ENCODE assay signal across 29 cellular contexts in genomic region chr2:199677881-199678280, GRCh38.
"Had no signal": no experiment of that assay in that cellular context is flagged by ENCODE, and none has a peak within 500 bp of the region (broad histone marks: within the 10 kb centered on the region; RNA-seq: fewer than 3 reads in every experiment).

No MANE protein-coding gene starts in this region.

- H3K4me3 ChIP-seq: left lung, mucosa of descending colon, pancreas, prostate gland, sigmoid colon, spleen, tibial nerve, uterus had no signal

- DNase-seq: head of caudate nucleus; hypothalamus; immature natural killer cell; kidney; left lung; midbrain; mucosa of descending colon; naive thymus-derived CD4-positive, alpha-beta T cell; nucleus accumbens; pancreas; posterior cingulate gyrus; retina; right cardiac atrium; sigmoid colon; small intestine; spleen; stimulated activated CD4-positive, alpha-beta T cell treated with anti-CD3 and anti-CD28 coated beads, Interleukin-1b, Interleukin-23, amount 100 ng/mL, for 48 hours; stimulated activated CD4-positive, alpha-beta T cell treated with anti-CD3 and anti-CD28 coated beads, Interleukin-2, amount 100 ng/mL, for 48 hours; stimulated activated CD4-positive, alpha-beta T cell treated with anti-CD3 and anti-CD28 coated beads, Interleukin-4, amount 100 ng/mL, for 4 hours; stimulated activated CD8-positive, alpha-beta memory T cell treated with anti-CD3 and anti-CD28 coated beads, Interleukin-4, amount 100 ng/mL, for 48 hours; stimulated activated naive CD4-positive, alpha-beta T cell treated with Interleukin-2 at 50 U/mL for 16 hours; stimulated activated naive CD8-positive, alpha-beta T cell treated with anti-CD3 and anti-CD28 coated beads, Interleukin-15, amount 100 ng/mL, for 72 hours; substantia nigra; uterus had no signal

- H3K4me1 ChIP-seq: left lung, pancreas, prostate gland, sigmoid colon, spleen, tibial nerve, uterus had no signal

- H3K9me3 ChIP-seq: left lung, mucosa of descending colon, pancreas, prostate gland, sigmoid colon, spleen, tibial nerve, uterus had no signal

- H3K27me3 ChIP-seq: left lung, pancreas, sigmoid colon, spleen, tibial nerve, uterus had no signal

- ATAC-seq: left lung; mucosa of descending colon; naive thymus-derived CD4-positive, alpha-beta T cell; natural killer cell treated with Interleukin-12 subunit alpha and Interleukin-12 subunit beta and Interleukin-15 and Interleukin-18, amount 100 ng/mL, for 72 hours; pancreas; right cardiac atrium; stimulated activated memory B cell treated with anti-CD40 and anti-IgM and Interleukin-4, amounts not matched to agents 10 μg/mL and 1 μg/mL and 100 μg/mL, for 72 hours; stimulated activated naive CD8-positive, alpha-beta T cell treated with anti-CD3 and anti-CD28 coated beads, Interleukin-15, amount 100 ng/mL, for 72 hours had no signal

- FAIRE-seq: islet of Langerhans had no signal

- H3K27ac ChIP-seq: left lung, pancreas, prostate gland, sigmoid colon, spleen, tibial nerve, uterus had no signal

- H3K36me3 ChIP-seq: left lung, pancreas, prostate gland, sigmoid colon, spleen, tibial nerve, uterus had no signal
